In genomic region chr5:136053336-136054121, GRCh38 we compare ENCODE assay signal across 1 cellular context.
TF ChIP-seq lines count a peak whose summit lies in the region.

No MANE protein-coding gene starts in this region.

TF ChIP-seq in HepG2, 621 proteins besides CTCF, POLR2A, EP300 and RAD21 (continued from another document and continues in another):
- TF ChIP-seq ZNF772 (CRISPR knock-in tag; IDR thresholded peaks at IDR 0.05) (peak; percentile 65; the same call in 1 of the 2 replicates), EHMT2 (IDR thresholded peaks at IDR 0.05; ENCODE audit: borderline replicate concordance, low read depth, low read length) (no peak), NONO (IDR thresholded peaks at IDR 0.05) (no peak), NONO (CRISPR knock-in tag; conservative IDR thresholded peaks at IDR 0.05) (0 out of 2 replicates have a peak, but pooled peaks have one; percentile 47), FOSL1 (CRISPR knock-in tag; IDR thresholded peaks at IDR 0.05; ENCODE audit: borderline replicate concordance) (peak; percentile 95), ZSCAN9 (CRISPR knock-in tag; IDR thresholded peaks at IDR 0.05; ENCODE audit: borderline replicate concordance) (peak; percentile 78; the same call in 1 of the 2 replicates), ZNF674 (CRISPR knock-in tag; IDR thresholded peaks at IDR 0.05; ENCODE audit: low read depth) (no peak), SAP130 (CRISPR knock-in tag; IDR thresholded peaks at IDR 0.05; ENCODE audit: low read depth) (peak; percentile 95), ZNF3 (CRISPR knock-in tag; IDR thresholded peaks at IDR 0.05) (0 out of 2 replicates have a peak, but pooled peaks have one; percentile 69), ZNF331 (CRISPR knock-in tag; IDR thresholded peaks at IDR 0.05) (peak; percentile 91; the same call in 1 of the 2 replicates), ZFY (CRISPR knock-in tag; IDR thresholded peaks at IDR 0.05) (peak; percentile 48), MYNN (CRISPR knock-in tag; IDR thresholded peaks at IDR 0.05; ENCODE audit: low read depth) (no peak; the same call in 1 of the 2 replicates), ZFP91 (CRISPR knock-in tag; IDR thresholded peaks at IDR 0.05; ENCODE audit: borderline replicate concordance) (peak; percentile 74), KDM2A (CRISPR knock-in tag; IDR thresholded peaks at IDR 0.05; ENCODE audit: borderline replicate concordance, low read depth) (peak; percentile 79; the same call in 1 of the 2 replicates), EZH2 (conservative IDR thresholded peaks at IDR 0.05; ENCODE audit: low read depth, low read length) (no peak), ZNF616 (CRISPR knock-in tag; IDR thresholded peaks at IDR 0.05; ENCODE audit: low read depth) (no peak), SYNCRIP (IDR thresholded peaks at IDR 0.05; ENCODE audit: insufficient read depth, low read depth, low read length) (no peak), TBP (CRISPR knock-in tag; IDR thresholded peaks at IDR 0.05) (no peak), JARID2 (CRISPR knock-in tag; IDR thresholded peaks at IDR 0.05; ENCODE audit: insufficient replicate concordance) (no peak), ZNF138 (CRISPR knock-in tag; IDR thresholded peaks at IDR 0.05; ENCODE audit: low read depth) (no peak), NCOA5 (CRISPR knock-in tag; IDR thresholded peaks at IDR 0.05) (no peak), ZNF83 (CRISPR knock-in tag; IDR thresholded peaks at IDR 0.05; ENCODE audit: borderline replicate concordance) (no peak), ZGPAT (CRISPR knock-in tag; IDR thresholded peaks at IDR 0.05) (peak; percentile 97), ADNP (CRISPR knock-in tag; IDR thresholded peaks at IDR 0.05) (no peak), ZNF496 (CRISPR knock-in tag; IDR thresholded peaks at IDR 0.05; ENCODE audit: insufficient replicate concordance) (no peak), AFF4 (CRISPR knock-in tag; IDR thresholded peaks at IDR 0.05) (0 out of 2 replicates have a peak, but pooled peaks have one; percentile 44), ZBTB34 (CRISPR knock-in tag; IDR thresholded peaks at IDR 0.05) (no peak), ZNF263 (CRISPR knock-in tag; IDR thresholded peaks at IDR 0.05) (no peak), GFI1 (CRISPR knock-in tag; IDR thresholded peaks at IDR 0.05; ENCODE audit: borderline replicate concordance) (peak; percentile 82), ZNF275 (CRISPR knock-in tag; IDR thresholded peaks at IDR 0.05; ENCODE audit: borderline replicate concordance) (no peak; the same call in 1 of the 2 replicates), HCFC1 (IDR thresholded peaks at IDR 0.05; ENCODE audit: low read depth, low read length) (no peak), FOXK1 (CRISPR knock-in tag; IDR thresholded peaks at IDR 0.05; ENCODE audit: borderline replicate concordance, low read depth) (peak; percentile 98), PHF5A (CRISPR knock-in tag; IDR thresholded peaks at IDR 0.05; ENCODE audit: low read depth, unreplicated experiment) (peak; percentile 77), ZNF597 (CRISPR knock-in tag; IDR thresholded peaks at IDR 0.05) (no peak), ZNF20 (CRISPR knock-in tag; IDR thresholded peaks at IDR 0.05) (no peak), SNAPC5 (CRISPR knock-in tag; IDR thresholded peaks at IDR 0.05; ENCODE audit: borderline replicate concordance) (no peak), TBX3 (IDR thresholded peaks at IDR 0.05; ENCODE audit: borderline replicate concordance) (peak; percentile 88; the same call in 1 of the 2 replicates), TBX2 (CRISPR knock-in tag; IDR thresholded peaks at IDR 0.05; ENCODE audit: borderline replicate concordance) (peak; percentile 99), ZSCAN21 (CRISPR knock-in tag; IDR thresholded peaks at IDR 0.05; ENCODE audit: borderline replicate concordance) (peak; percentile 63; the same call in 1 of the 2 replicates)
- TF ChIP-seq, protein P1, sequence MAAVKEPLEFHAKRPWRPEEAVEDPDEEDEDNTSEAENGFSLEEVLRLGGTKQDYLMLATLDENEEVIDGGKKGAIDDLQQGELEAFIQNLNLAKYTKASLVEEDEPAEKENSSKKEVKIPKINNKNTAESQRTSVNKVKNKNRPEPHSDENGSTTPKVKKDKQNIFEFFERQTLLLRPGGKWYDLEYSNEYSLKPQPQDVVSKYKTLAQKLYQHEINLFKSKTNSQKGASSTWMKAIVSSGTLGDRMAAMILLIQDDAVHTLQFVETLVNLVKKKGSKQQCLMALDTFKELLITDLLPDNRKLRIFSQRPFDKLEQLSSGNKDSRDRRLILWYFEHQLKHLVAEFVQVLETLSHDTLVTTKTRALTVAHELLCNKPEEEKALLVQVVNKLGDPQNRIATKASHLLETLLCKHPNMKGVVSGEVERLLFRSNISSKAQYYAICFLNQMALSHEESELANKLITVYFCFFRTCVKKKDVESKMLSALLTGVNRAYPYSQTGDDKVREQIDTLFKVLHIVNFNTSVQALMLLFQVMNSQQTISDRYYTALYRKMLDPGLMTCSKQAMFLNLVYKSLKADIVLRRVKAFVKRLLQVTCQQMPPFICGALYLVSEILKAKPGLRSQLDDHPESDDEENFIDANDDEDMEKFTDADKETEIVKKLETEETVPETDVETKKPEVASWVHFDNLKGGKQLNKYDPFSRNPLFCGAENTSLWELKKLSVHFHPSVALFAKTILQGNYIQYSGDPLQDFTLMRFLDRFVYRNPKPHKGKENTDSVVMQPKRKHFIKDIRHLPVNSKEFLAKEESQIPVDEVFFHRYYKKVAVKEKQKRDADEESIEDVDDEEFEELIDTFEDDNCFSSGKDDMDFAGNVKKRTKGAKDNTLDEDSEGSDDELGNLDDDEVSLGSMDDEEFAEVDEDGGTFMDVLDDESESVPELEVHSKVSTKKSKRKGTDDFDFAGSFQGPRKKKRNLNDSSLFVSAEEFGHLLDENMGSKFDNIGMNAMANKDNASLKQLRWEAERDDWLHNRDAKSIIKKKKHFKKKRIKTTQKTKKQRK (IDR thresholded peaks at IDR 0.05; ENCODE audit: low read length): no peak
- TF ChIP-seq, protein P2, sequence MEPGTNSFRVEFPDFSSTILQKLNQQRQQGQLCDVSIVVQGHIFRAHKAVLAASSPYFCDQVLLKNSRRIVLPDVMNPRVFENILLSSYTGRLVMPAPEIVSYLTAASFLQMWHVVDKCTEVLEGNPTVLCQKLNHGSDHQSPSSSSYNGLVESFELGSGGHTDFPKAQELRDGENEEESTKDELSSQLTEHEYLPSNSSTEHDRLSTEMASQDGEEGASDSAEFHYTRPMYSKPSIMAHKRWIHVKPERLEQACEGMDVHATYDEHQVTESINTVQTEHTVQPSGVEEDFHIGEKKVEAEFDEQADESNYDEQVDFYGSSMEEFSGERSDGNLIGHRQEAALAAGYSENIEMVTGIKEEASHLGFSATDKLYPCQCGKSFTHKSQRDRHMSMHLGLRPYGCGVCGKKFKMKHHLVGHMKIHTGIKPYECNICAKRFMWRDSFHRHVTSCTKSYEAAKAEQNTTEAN (CRISPR knock-in tag; conservative IDR thresholded peaks at IDR 0.05): peak; percentile 83
- TF ChIP-seq, protein P3, sequence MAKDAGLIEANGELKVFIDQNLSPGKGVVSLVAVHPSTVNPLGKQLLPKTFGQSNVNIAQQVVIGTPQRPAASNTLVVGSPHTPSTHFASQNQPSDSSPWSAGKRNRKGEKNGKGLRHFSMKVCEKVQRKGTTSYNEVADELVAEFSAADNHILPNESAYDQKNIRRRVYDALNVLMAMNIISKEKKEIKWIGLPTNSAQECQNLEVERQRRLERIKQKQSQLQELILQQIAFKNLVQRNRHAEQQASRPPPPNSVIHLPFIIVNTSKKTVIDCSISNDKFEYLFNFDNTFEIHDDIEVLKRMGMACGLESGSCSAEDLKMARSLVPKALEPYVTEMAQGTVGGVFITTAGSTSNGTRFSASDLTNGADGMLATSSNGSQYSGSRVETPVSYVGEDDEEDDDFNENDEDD (CRISPR knock-in tag; IDR thresholded peaks at IDR 0.05; ENCODE audit: borderline replicate concordance): peak; percentile 25; the same call in 1 of the 2 replicates
- TF ChIP-seq, protein P4, sequence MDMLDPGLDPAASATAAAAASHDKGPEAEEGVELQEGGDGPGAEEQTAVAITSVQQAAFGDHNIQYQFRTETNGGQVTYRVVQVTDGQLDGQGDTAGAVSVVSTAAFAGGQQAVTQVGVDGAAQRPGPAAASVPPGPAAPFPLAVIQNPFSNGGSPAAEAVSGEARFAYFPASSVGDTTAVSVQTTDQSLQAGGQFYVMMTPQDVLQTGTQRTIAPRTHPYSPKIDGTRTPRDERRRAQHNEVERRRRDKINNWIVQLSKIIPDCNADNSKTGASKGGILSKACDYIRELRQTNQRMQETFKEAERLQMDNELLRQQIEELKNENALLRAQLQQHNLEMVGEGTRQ (IDR thresholded peaks at IDR 0.05; ENCODE audit: low read depth, low read length): no peak
- TF ChIP-seq, protein P4 (CRISPR knock-in tag; IDR thresholded peaks at IDR 0.05; ENCODE audit: borderline replicate concordance): no peak
